In genomic region chr11:62922653-62923371, GRCh38 we compare ENCODE assay signal across 9 cellular contexts. TPM values are rescaled to one million over a fixed set of nuclear protein-coding genes. Genes with fewer than 3 reads are reported as not detected.
A peak's percentile ranks its signal among the peaks of the same experiment; 100 is the strongest.
DNase-seq lines count a peak whose midpoint lies in the region; ATAC-seq, FAIRE-seq and TF ChIP-seq lines count a peak whose summit lies in the region.
"Had no signal": no experiment of that assay in that cellular context is flagged by ENCODE, and none has a peak within 500 bp of the region (broad histone marks: within the 10 kb centered on the region; RNA-seq: fewer than 3 reads in every experiment).

No MANE protein-coding gene starts in this region.

- no peaks in the 10 kb centered on the region for H3K9me3 ChIP-seq in HUES6 (ENCODE audit: control insufficient read depth, insufficient read depth, low read depth, low read length)
- H3K9me3 ChIP-seq in astrocyte (ENCODE audit: insufficient read depth, low read depth, low read length) = no peaks in the 10 kb centered on the region
- no peaks in the 10 kb centered on the region for H3K9me3 ChIP-seq in naive thymus-derived CD4-positive, alpha-beta T cell (ENCODE audit: control insufficient read depth in 2 of 3, low read length in 3 of 3)

- no peaks in the 10 kb centered on the region for H3K36me3 Mint-ChIP-seq in astrocyte (ENCODE audit: low read depth, unreplicated experiment)
- no peaks in the 10 kb centered on the region for H3K36me3 Mint-ChIP-seq in naive thymus-derived CD4-positive, alpha-beta T cell

- peaks cover 45% of the 10 kb centered on the region for H3K4me1 ChIP-seq in HUES6 (ENCODE audit: control insufficient read depth, insufficient read depth, low read length)
- peaks cover 14% of the 10 kb centered on the region for H3K4me1 ChIP-seq in astrocyte (ENCODE audit: insufficient read depth, low read length)
- H3K4me1 ChIP-seq in naive thymus-derived CD4-positive, alpha-beta T cell (ENCODE audit: control insufficient read depth in 2 of 2, insufficient read depth in 2 of 2, low read length in 2 of 2) = peaks cover 9 to 23% of the 10 kb centered on the region in 2 donors

- H3K27me3 Mint-ChIP-seq in astrocyte (ENCODE audit: low read depth, unreplicated experiment) = peaks cover 71% of the 10 kb centered on the region
- peaks cover 42 to 87% (median 43%) of the 10 kb centered on the region in 5 donors for H3K27me3 Mint-ChIP-seq in naive thymus-derived CD4-positive, alpha-beta T cell

- no peak for FAIRE-seq in astrocyte (lab: Jason Lieb, UNC)

- peak overlapping the region; percentile 29 for H3K27ac Mint-ChIP-seq in astrocyte (ENCODE audit: unreplicated experiment)
- H3K27ac Mint-ChIP-seq in naive thymus-derived CD4-positive, alpha-beta T cell = peak overlapping the region in 1 of 9 donors; percentile 63

- CTCF ChIA-PET in naive thymus-derived CD4-positive, alpha-beta T cell (lab: Charles Lee) = no interaction called here

- intact Hi-C loops in naive thymus-derived CD4-positive, alpha-beta T cell (cut with micrococcal nuclease) = no loop called here

- H3K9ac ChIP-seq in HUES6 (ENCODE audit: low read length) (no peak overlapping the region), astrocyte (ENCODE audit: low read length) (no peak overlapping the region)

- ATAC-seq in naive thymus-derived CD4-positive, alpha-beta T cell = no peak

- H3K36me3 ChIP-seq in HUES6 (ENCODE audit: control insufficient read depth, insufficient read depth, low read length) (no peaks in the 10 kb centered on the region), astrocyte (ENCODE audit: insufficient read depth, low read length) (no peaks in the 10 kb centered on the region)
- no peaks in the 10 kb centered on the region for H3K36me3 ChIP-seq in naive thymus-derived CD4-positive, alpha-beta T cell (ENCODE audit: control insufficient read depth in 2 of 3, insufficient read depth in 3 of 3, low read length in 3 of 3)

- H4K20me1 ChIP-seq in astrocyte (ENCODE audit: insufficient read depth, low read length) = no peaks in the 10 kb centered on the region

- H3K4me3 ChIP-seq in HUES6 (ENCODE audit: low read depth, low read length) (peak overlapping the region; percentile 54), astrocyte (ENCODE audit: insufficient read depth, low read depth, low read length) (no peak overlapping the region)
- no peak overlapping the region for H3K4me3 ChIP-seq in naive thymus-derived CD4-positive, alpha-beta T cell (ENCODE audit: low read length)

- peaks cover 63% of the 10 kb centered on the region for H3K27me3 ChIP-seq in HUES6 (ENCODE audit: control insufficient read depth, insufficient read depth, low read length)
- H3K27me3 ChIP-seq in astrocyte (ENCODE audit: insufficient read depth, low read length) = peaks cover 59% of the 10 kb centered on the region
- H3K27me3 ChIP-seq in naive thymus-derived CD4-positive, alpha-beta T cell (ENCODE audit: control insufficient read depth in 2 of 2, insufficient read depth in 2 of 2, low read length in 2 of 2) = peaks cover 0 to 14% of the 10 kb centered on the region in 2 donors

- POLR2A ChIA-PET in naive thymus-derived CD4-positive, alpha-beta T cell (lab: Charles Lee) = interaction anchor here (0.5 to 0.6 kb wide), 2 partner anchors 41 to 45 kb away, joined by 3 read pairs; no protein-coding TSS in a partner anchor

- H2AFZ ChIP-seq in astrocyte (ENCODE audit: low read depth, low read length) = no peak overlapping the region

- H3K79me2 ChIP-seq in astrocyte (ENCODE audit: insufficient read depth, low read length) = no peaks in the 10 kb centered on the region

- H3K4me2 ChIP-seq in astrocyte (ENCODE audit: low read length) = peak overlapping the region; percentile 8

- no peaks in the 10 kb centered on the region for H3K9me3 Mint-ChIP-seq in astrocyte (ENCODE audit: unreplicated experiment)
- peaks cover 0 to 1% (median 0%) of the 10 kb centered on the region in 11 donors for H3K9me3 Mint-ChIP-seq in naive thymus-derived CD4-positive, alpha-beta T cell

- DNase-seq in AG20443 (ENCODE audit: low spot score) (peak; percentile 54), astrocyte (ENCODE audit: low read depth) (no peak), NCI-H510A treated with DMSO at 0.1 percent for 48 hours (lab: John Stamatoyannopoulos, UW) (no peak), NCI-H2029 treated with DMSO at 0.1 percent for 48 hours (lab: John Stamatoyannopoulos, UW) (no peak), H4 (ENCODE audit: low spot score) (no peak), SHP77 treated with DMSO at 0.1 percent for 48 hours (lab: John Stamatoyannopoulos, UW) (no peak)
- peak in 1 of 9 donors; percentile 52 for DNase-seq in naive thymus-derived CD4-positive, alpha-beta T cell

- no peak for TF ChIP-seq CTCF in astrocyte (IDR thresholded peaks at IDR 0.05; ENCODE audit: insufficient read depth, low read depth, low read length)

- H3K4me1 Mint-ChIP-seq in astrocyte (ENCODE audit: low read depth, unreplicated experiment) = peaks cover 4% of the 10 kb centered on the region
- H3K4me1 Mint-ChIP-seq in naive thymus-derived CD4-positive, alpha-beta T cell = peaks cover 8 to 37% (median 24%) of the 10 kb centered on the region in 7 donors

- no peak overlapping the region for H3K27ac ChIP-seq in HUES6 (ENCODE audit: low read depth, low read length)
- H3K27ac ChIP-seq in astrocyte (ENCODE audit: low read depth, low read length) = no peak overlapping the region
- H3K27ac ChIP-seq in naive thymus-derived CD4-positive, alpha-beta T cell (ENCODE audit: low read depth, low read length) = no peak overlapping the region

- H3K4me3 Mint-ChIP-seq in astrocyte (ENCODE audit: unreplicated experiment) = no peak overlapping the region
- H3K4me3 Mint-ChIP-seq in naive thymus-derived CD4-positive, alpha-beta T cell = peak overlapping the region in 9 of 10 donors; percentile 58 to 88 (median 73)

RNA-seq across cellular contexts. Expression of gene CHRM1, which starts 1.6 kb away (rescaled TPM):
- not detected in 2 replicates for total RNA-seq in astrocyte
- not detected for total RNA-seq in naive thymus-derived CD4-positive, alpha-beta T cell
- not detected for polyA plus RNA-seq in naive thymus-derived CD4-positive, alpha-beta T cell
- not detected in 2 replicates for total RNA-seq in H4 (2014; rRNA removed; shearing (Covaris generic))
- total RNA-seq: pulmonary artery endothelial cell had no signal

RNA-seq across cellular contexts. Expression of gene SLC3A2, which starts 42.1 kb away (rescaled TPM):
- 588 and 592 TPM in 2 replicates for total RNA-seq in astrocyte
- 100 to 1,000 TPM; 159 to 239 (median 218) TPM for total RNA-seq in naive thymus-derived CD4-positive, alpha-beta T cell
- 100 to 1,000 TPM; 118 to 189 TPM for polyA plus RNA-seq in naive thymus-derived CD4-positive, alpha-beta T cell
- total RNA-seq in H4 (2014; rRNA removed; shearing (Covaris generic)) = 478 and 499 TPM in 2 replicates
